ENCODE assay signal across 8 cellular contexts in genomic region chr6:149140137-149140909, GRCh38.
DNase-seq lines count a peak whose midpoint lies in the region; ATAC-seq and TF ChIP-seq lines count a peak whose summit lies in the region.

No MANE protein-coding gene starts in this region.

- H3K27me3 ChIP-seq in psoas muscle (ENCODE audit: insufficient read depth in 3 of 3, low read length in 2 of 3) (peaks cover 0 to 2% (median 0%) of the 10 kb centered on the region in 3 donors), adrenal gland (no peaks in the 10 kb centered on the region)

- peak; percentile 85 for DNase-seq in activated CD8-positive, alpha-beta T cell treated with anti-CD3 and anti-CD28 coated beads for 36 hours
- DNase-seq in EL = no peak
- DNase-seq in psoas muscle = no peak
- DNase-seq in adrenal gland = no peak
- no peak for DNase-seq in SIG-M5 treated with dmso at 0.1 percent for 504 hours (lab: John Stamatoyannopoulos, UW; ENCODE audit: unreplicated experiment)

- POLR2A ChIA-PET in activated CD8-positive, alpha-beta T cell treated with anti-CD3 and anti-CD28 coated beads for 36 hours (lab: Charles Lee) = interaction anchor here (0.7 to 2.1 kb wide), 20 partner anchors 9 to 313 kb away, joined by 3 to 13 read pairs (median 4); partner anchors contain the start of gene TAB2

- H3K27ac Mint-ChIP-seq in activated CD8-positive, alpha-beta T cell treated with anti-CD3 and anti-CD28 coated beads for 36 hours = peak overlapping the region; percentile 97
- peak overlapping the region; percentile 45 to 90 (median 88) for H3K27ac Mint-ChIP-seq in nephron

- intact Hi-C loops in activated CD8-positive, alpha-beta T cell treated with anti-CD3 and anti-CD28 coated beads for 36 hours (cut with micrococcal nuclease) = loop anchor here (1.0 to 5.0 kb wide), 4 partner anchors 43 to 178 kb away; no protein-coding TSS in a partner anchor
- intact Hi-C loops in psoas muscle (cut with DNase I) = no loop called here
- intact Hi-C loops in adrenal gland (cut with DNase I) = no loop called here

- H3K27me3 Mint-ChIP-seq in activated CD8-positive, alpha-beta T cell treated with anti-CD3 and anti-CD28 coated beads for 36 hours = no peaks in the 10 kb centered on the region
- no peaks in the 10 kb centered on the region for H3K27me3 Mint-ChIP-seq in nephron (ENCODE audit: low read depth)

- ATAC-seq in GM18870 (IDR thresholded peaks at IDR 0.05; ENCODE audit: unreplicated experiment) = peak; percentile 53
- peak; percentile 74 for ATAC-seq in HG03064 (IDR thresholded peaks at IDR 0.05; ENCODE audit: low read depth, unreplicated experiment)
- ATAC-seq in activated CD8-positive, alpha-beta T cell treated with anti-CD3 and anti-CD28 coated beads for 36 hours = peak; percentile 85
- ATAC-seq in psoas muscle = no peak

- WGBS in psoas muscle, 3 donors = 63 to 70% (median 68%) methylated on average over 12 of the region's 12 CpGs
- WGBS in adrenal gland, 4 donors = 57 to 72% (median 65%) methylated on average over 12 of the region's 12 CpGs

- H3K4me3 Mint-ChIP-seq in activated CD8-positive, alpha-beta T cell treated with anti-CD3 and anti-CD28 coated beads for 36 hours = peak overlapping the region; percentile 56
- H3K4me3 Mint-ChIP-seq in nephron = no peak overlapping the region

- H3K4me1 Mint-ChIP-seq in activated CD8-positive, alpha-beta T cell treated with anti-CD3 and anti-CD28 coated beads for 36 hours (ENCODE audit: low read depth) = peaks cover 48% of the 10 kb centered on the region
- peaks cover 21% of the 10 kb centered on the region for H3K4me1 Mint-ChIP-seq in nephron

- CTCF ChIA-PET in activated CD8-positive, alpha-beta T cell treated with anti-CD3 and anti-CD28 coated beads for 36 hours (lab: Charles Lee) = interaction anchor here (0.9 to 1.6 kb wide), 7 partner anchors 9 to 60 kb away, joined by 3 to 5 read pairs (median 4); no protein-coding TSS in a partner anchor

- no peak for TF ChIP-seq CTCF in activated CD8-positive, alpha-beta T cell treated with anti-CD3 and anti-CD28 coated beads for 36 hours (IDR thresholded peaks at IDR 0.05)
- no peak for TF ChIP-seq CTCF in nephron (IDR thresholded peaks at IDR 0.05; ENCODE audit: unreplicated experiment in 3 of 3)
- TF ChIP-seq CTCF in psoas muscle (IDR thresholded peaks at IDR 0.05) = no peak
- no peak for TF ChIP-seq CTCF in adrenal gland (IDR thresholded peaks at IDR 0.05)

- H3K9me3 Mint-ChIP-seq in activated CD8-positive, alpha-beta T cell treated with anti-CD3 and anti-CD28 coated beads for 36 hours = peaks cover 13% of the 10 kb centered on the region
- peaks cover 3% of the 10 kb centered on the region for H3K9me3 Mint-ChIP-seq in nephron

- H3K36me3 ChIP-seq in psoas muscle (ENCODE audit: insufficient read depth in 1 of 2, low read depth in 1 of 2) (no peaks in the 10 kb centered on the region), adrenal gland (replicated peaks in 1 of 2) (no peaks in the 10 kb centered on the region)

- peaks cover 35% of the 10 kb centered on the region for H3K36me3 Mint-ChIP-seq in activated CD8-positive, alpha-beta T cell treated with anti-CD3 and anti-CD28 coated beads for 36 hours (ENCODE audit: low read depth)
- H3K36me3 Mint-ChIP-seq in nephron (ENCODE audit: low read depth) = no peaks in the 10 kb centered on the region

- H3K4me3 ChIP-seq in psoas muscle = no peak overlapping the region
- no peak overlapping the region for H3K4me3 ChIP-seq in adrenal gland

- no peak overlapping the region for H3K27ac ChIP-seq in psoas muscle
- no peak overlapping the region for H3K27ac ChIP-seq in adrenal gland

- H3K4me1 ChIP-seq in psoas muscle (no peaks in the 10 kb centered on the region), adrenal gland (replicated peaks in 1 of 2) (no peaks in the 10 kb centered on the region)

- H3K9me3 ChIP-seq in psoas muscle (no peaks in the 10 kb centered on the region), adrenal gland (replicated peaks in 1 of 3) (no peaks in the 10 kb centered on the region)

- no peak for TF ChIP-seq POLR2A in adrenal gland (IDR thresholded peaks at IDR 0.05)

Comparison
In these comparisons a context has a peak if more than half of its experiments do, and no peak if none do; other contexts are left out.
1. ATAC-seq: peak in GM18870 (single experiment), HG03064 (single experiment) and activated CD8-positive, alpha-beta T cell treated with anti-CD3 and anti-CD28 coated beads for 36 hours (single experiment); none in psoas muscle (0 of 4).